Comparison of ENCODE assay signal across 1 cellular context in the genomic region with DNA sequence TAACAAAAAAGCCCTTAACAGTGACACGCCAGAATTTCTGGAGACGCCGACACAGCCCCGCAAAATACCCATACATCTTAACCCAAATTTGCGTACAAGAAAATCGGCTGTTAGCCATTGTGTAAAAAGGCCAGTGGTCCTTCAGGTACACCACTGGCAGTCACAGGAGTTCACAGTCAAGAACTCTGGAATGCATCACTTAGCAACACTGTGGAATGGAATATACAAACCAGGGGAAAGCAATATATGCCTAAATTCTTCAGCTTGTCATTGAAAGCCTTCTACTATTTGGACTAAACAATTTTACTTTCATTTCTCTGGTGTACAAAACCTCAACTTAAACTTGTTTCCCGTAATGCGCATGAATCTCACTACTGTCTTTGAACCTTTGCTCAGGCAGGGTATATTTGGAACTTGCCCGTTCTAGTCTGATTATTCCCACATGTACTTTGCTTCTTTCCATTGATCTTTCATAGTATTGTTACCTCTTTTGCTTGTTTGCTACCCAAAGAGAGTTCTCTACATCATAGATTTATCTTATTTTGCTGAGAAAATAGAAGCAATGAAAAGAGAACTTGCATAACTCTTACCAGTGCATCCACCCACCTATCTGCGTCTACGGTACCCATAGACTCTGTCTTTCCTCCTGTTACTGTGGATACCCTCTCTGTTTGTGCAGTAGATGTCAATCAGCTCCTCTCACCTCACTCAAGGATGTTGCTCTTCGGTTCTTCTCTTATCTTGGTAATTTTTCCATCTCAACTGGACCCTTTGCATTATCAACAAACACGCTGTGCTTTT.
TF ChIP-seq lines count a peak whose summit lies in the region.

A gene (minus strand): TSS at position 178 of the 801 bp plus-strand sequence. CDS start 60 bp downstream, at position 118.

TF ChIP-seq in HepG2, 621 proteins besides CTCF, POLR2A, EP300 and RAD21 (continued from another document):
- TF ChIP-seq, protein P1, sequence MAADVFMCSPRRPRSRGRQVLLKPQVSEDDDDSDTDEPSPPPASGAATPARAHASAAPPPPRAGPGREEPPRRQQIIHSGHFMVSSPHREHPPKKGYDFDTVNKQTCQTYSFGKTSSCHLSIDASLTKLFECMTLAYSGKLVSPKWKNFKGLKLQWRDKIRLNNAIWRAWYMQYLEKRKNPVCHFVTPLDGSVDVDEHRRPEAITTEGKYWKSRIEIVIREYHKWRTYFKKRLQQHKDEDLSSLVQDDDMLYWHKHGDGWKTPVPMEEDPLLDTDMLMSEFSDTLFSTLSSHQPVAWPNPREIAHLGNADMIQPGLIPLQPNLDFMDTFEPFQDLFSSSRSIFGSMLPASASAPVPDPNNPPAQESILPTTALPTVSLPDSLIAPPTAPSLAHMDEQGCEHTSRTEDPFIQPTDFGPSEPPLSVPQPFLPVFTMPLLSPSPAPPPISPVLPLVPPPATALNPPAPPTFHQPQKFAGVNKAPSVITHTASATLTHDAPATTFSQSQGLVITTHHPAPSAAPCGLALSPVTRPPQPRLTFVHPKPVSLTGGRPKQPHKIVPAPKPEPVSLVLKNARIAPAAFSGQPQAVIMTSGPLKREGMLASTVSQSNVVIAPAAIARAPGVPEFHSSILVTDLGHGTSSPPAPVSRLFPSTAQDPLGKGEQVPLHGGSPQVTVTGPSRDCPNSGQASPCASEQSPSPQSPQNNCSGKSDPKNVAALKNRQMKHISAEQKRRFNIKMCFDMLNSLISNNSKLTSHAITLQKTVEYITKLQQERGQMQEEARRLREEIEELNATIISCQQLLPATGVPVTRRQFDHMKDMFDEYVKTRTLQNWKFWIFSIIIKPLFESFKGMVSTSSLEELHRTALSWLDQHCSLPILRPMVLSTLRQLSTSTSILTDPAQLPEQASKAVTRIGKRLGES (CRISPR knock-in tag; IDR thresholded peaks at IDR 0.05; ENCODE audit: borderline replicate concordance) = no peak
- TF ChIP-seq KAT2B (IDR thresholded peaks at IDR 0.05; ENCODE audit: borderline replicate concordance, low read depth, low read length) (no peak), ZNF879 (CRISPR knock-in tag; IDR thresholded peaks at IDR 0.05) (no peak), RORA (CRISPR knock-in tag; IDR thresholded peaks at IDR 0.05) (no peak), MBNL3 (CRISPR knock-in tag; conservative IDR thresholded peaks at IDR 0.05) (no peak), TP53 (CRISPR knock-in tag; conservative IDR thresholded peaks at IDR 0.05) (no peak), MED13 (CRISPR knock-in tag; IDR thresholded peaks at IDR 0.05) (no peak), ZNF75D (CRISPR knock-in tag; IDR thresholded peaks at IDR 0.05; ENCODE audit: borderline replicate concordance) (no peak), KLF12 (CRISPR knock-in tag; IDR thresholded peaks at IDR 0.05; ENCODE audit: borderline replicate concordance) (0 out of 2 replicates have a peak, but pooled peaks have one; percentile 29), CREM (IDR thresholded peaks at IDR 0.05) (no peak), CREM (CRISPR knock-in tag; IDR thresholded peaks at IDR 0.05) (no peak), NKX3-1 (CRISPR knock-in tag; IDR thresholded peaks at IDR 0.05) (no peak), RBFOX2 (IDR thresholded peaks at IDR 0.05; ENCODE audit: low read depth, low read length) (no peak), KLF11 (CRISPR knock-in tag; IDR thresholded peaks at IDR 0.05) (no peak), CAMTA2 (CRISPR knock-in tag; IDR thresholded peaks at IDR 0.05; ENCODE audit: borderline replicate concordance) (no peak), GLI4 (CRISPR knock-in tag; IDR thresholded peaks at IDR 0.05; ENCODE audit: borderline replicate concordance) (no peak), SIX4 (CRISPR knock-in tag; IDR thresholded peaks at IDR 0.05) (no peak), TBX2 (CRISPR knock-in tag; IDR thresholded peaks at IDR 0.05; ENCODE audit: borderline replicate concordance) (no peak), ZNF30 (CRISPR knock-in tag; IDR thresholded peaks at IDR 0.05) (no peak), TGIF2 (CRISPR knock-in tag; IDR thresholded peaks at IDR 0.05) (no peak), ZNF333 (CRISPR knock-in tag; IDR thresholded peaks at IDR 0.05; ENCODE audit: borderline replicate concordance) (no peak), CHD4 (IDR thresholded peaks at IDR 0.05; ENCODE audit: borderline replicate concordance, low read length) (no peak), ZBTB20 (CRISPR knock-in tag; IDR thresholded peaks at IDR 0.05; ENCODE audit: borderline replicate concordance, low read depth) (no peak), FIP1L1 (IDR thresholded peaks at IDR 0.05; ENCODE audit: borderline replicate concordance, insufficient read depth, low read depth, low read length) (no peak), POLR2AphosphoS2 (IDR thresholded peaks at IDR 0.05; ENCODE audit: low read depth, low read length) (no peak), SP2 (CRISPR knock-in tag; IDR thresholded peaks at IDR 0.05) (no peak), ZFP62 (CRISPR knock-in tag; IDR thresholded peaks at IDR 0.05) (no peak), ZKSCAN8 (CRISPR knock-in tag; IDR thresholded peaks at IDR 0.05; ENCODE audit: borderline replicate concordance) (no peak), ZNF567 (CRISPR knock-in tag; IDR thresholded peaks at IDR 0.05; ENCODE audit: borderline replicate concordance) (no peak), ZSCAN9 (CRISPR knock-in tag; IDR thresholded peaks at IDR 0.05; ENCODE audit: borderline replicate concordance) (no peak), RELA (CRISPR knock-in tag; IDR thresholded peaks at IDR 0.05) (no peak)
- TF ChIP-seq, protein P2, sequence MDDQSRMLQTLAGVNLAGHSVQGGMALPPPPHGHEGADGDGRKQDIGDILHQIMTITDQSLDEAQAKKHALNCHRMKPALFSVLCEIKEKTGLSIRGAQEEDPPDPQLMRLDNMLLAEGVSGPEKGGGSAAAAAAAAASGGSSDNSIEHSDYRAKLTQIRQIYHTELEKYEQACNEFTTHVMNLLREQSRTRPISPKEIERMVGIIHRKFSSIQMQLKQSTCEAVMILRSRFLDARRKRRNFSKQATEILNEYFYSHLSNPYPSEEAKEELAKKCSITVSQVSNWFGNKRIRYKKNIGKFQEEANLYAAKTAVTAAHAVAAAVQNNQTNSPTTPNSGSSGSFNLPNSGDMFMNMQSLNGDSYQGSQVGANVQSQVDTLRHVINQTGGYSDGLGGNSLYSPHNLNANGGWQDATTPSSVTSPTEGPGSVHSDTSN (CRISPR knock-in tag; IDR thresholded peaks at IDR 0.05; ENCODE audit: borderline replicate concordance) = no peak
- TF ChIP-seq, protein P3, sequence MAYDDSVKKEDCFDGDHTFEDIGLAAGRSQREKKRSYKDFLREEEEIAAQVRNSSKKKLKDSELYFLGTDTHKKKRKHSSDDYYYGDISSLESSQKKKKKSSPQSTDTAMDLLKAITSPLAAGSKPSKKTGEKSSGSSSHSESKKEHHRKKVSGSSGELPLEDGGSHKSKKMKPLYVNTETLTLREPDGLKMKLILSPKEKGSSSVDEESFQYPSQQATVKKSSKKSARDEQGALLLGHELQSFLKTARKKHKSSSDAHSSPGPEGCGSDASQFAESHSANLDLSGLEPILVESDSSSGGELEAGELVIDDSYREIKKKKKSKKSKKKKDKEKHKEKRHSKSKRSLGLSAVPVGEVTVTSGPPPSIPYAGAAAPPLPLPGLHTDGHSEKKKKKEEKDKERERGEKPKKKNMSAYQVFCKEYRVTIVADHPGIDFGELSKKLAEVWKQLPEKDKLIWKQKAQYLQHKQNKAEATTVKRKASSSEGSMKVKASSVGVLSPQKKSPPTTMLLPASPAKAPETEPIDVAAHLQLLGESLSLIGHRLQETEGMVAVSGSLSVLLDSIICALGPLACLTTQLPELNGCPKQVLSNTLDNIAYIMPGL (CRISPR knock-in tag; IDR thresholded peaks at IDR 0.05; ENCODE audit: borderline replicate concordance in 1 of 2, low read depth in 1 of 2) = 0 out of 4 replicates have a peak, but pooled peaks of 1 of the 2 experiments have one; percentile 18
- TF ChIP-seq, protein P4, sequence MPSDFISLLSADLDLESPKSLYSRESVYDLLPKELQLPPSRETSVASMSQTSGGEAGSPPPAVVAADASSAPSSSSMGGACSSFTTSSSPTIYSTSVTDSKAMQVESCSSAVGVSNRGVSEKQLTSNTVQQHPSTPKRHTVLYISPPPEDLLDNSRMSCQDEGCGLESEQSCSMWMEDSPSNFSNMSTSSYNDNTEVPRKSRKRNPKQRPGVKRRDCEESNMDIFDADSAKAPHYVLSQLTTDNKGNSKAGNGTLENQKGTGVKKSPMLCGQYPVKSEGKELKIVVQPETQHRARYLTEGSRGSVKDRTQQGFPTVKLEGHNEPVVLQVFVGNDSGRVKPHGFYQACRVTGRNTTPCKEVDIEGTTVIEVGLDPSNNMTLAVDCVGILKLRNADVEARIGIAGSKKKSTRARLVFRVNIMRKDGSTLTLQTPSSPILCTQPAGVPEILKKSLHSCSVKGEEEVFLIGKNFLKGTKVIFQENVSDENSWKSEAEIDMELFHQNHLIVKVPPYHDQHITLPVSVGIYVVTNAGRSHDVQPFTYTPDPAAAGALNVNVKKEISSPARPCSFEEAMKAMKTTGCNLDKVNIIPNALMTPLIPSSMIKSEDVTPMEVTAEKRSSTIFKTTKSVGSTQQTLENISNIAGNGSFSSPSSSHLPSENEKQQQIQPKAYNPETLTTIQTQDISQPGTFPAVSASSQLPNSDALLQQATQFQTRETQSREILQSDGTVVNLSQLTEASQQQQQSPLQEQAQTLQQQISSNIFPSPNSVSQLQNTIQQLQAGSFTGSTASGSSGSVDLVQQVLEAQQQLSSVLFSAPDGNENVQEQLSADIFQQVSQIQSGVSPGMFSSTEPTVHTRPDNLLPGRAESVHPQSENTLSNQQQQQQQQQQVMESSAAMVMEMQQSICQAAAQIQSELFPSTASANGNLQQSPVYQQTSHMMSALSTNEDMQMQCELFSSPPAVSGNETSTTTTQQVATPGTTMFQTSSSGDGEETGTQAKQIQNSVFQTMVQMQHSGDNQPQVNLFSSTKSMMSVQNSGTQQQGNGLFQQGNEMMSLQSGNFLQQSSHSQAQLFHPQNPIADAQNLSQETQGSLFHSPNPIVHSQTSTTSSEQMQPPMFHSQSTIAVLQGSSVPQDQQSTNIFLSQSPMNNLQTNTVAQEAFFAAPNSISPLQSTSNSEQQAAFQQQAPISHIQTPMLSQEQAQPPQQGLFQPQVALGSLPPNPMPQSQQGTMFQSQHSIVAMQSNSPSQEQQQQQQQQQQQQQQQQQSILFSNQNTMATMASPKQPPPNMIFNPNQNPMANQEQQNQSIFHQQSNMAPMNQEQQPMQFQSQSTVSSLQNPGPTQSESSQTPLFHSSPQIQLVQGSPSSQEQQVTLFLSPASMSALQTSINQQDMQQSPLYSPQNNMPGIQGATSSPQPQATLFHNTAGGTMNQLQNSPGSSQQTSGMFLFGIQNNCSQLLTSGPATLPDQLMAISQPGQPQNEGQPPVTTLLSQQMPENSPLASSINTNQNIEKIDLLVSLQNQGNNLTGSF (CRISPR knock-in tag; IDR thresholded peaks at IDR 0.05) = no peak
- TF ChIP-seq, protein P5, sequence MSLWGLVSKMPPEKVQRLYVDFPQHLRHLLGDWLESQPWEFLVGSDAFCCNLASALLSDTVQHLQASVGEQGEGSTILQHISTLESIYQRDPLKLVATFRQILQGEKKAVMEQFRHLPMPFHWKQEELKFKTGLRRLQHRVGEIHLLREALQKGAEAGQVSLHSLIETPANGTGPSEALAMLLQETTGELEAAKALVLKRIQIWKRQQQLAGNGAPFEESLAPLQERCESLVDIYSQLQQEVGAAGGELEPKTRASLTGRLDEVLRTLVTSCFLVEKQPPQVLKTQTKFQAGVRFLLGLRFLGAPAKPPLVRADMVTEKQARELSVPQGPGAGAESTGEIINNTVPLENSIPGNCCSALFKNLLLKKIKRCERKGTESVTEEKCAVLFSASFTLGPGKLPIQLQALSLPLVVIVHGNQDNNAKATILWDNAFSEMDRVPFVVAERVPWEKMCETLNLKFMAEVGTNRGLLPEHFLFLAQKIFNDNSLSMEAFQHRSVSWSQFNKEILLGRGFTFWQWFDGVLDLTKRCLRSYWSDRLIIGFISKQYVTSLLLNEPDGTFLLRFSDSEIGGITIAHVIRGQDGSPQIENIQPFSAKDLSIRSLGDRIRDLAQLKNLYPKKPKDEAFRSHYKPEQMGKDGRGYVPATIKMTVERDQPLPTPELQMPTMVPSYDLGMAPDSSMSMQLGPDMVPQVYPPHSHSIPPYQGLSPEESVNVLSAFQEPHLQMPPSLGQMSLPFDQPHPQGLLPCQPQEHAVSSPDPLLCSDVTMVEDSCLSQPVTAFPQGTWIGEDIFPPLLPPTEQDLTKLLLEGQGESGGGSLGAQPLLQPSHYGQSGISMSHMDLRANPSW (CRISPR knock-in tag; IDR thresholded peaks at IDR 0.05; ENCODE audit: borderline replicate concordance) = no peak
- TF ChIP-seq, protein P6, sequence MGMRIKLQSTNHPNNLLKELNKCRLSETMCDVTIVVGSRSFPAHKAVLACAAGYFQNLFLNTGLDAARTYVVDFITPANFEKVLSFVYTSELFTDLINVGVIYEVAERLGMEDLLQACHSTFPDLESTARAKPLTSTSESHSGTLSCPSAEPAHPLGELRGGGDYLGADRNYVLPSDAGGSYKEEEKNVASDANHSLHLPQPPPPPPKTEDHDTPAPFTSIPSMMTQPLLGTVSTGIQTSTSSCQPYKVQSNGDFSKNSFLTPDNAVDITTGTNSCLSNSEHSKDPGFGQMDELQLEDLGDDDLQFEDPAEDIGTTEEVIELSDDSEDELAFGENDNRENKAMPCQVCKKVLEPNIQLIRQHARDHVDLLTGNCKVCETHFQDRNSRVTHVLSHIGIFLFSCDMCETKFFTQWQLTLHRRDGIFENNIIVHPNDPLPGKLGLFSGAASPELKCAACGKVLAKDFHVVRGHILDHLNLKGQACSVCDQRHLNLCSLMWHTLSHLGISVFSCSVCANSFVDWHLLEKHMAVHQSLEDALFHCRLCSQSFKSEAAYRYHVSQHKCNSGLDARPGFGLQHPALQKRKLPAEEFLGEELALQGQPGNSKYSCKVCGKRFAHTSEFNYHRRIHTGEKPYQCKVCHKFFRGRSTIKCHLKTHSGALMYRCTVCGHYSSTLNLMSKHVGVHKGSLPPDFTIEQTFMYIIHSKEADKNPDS (CRISPR knock-in tag; IDR thresholded peaks at IDR 0.05) = 0 out of 2 replicates have a peak, but pooled peaks have one; percentile 71
- TF ChIP-seq, protein P7, sequence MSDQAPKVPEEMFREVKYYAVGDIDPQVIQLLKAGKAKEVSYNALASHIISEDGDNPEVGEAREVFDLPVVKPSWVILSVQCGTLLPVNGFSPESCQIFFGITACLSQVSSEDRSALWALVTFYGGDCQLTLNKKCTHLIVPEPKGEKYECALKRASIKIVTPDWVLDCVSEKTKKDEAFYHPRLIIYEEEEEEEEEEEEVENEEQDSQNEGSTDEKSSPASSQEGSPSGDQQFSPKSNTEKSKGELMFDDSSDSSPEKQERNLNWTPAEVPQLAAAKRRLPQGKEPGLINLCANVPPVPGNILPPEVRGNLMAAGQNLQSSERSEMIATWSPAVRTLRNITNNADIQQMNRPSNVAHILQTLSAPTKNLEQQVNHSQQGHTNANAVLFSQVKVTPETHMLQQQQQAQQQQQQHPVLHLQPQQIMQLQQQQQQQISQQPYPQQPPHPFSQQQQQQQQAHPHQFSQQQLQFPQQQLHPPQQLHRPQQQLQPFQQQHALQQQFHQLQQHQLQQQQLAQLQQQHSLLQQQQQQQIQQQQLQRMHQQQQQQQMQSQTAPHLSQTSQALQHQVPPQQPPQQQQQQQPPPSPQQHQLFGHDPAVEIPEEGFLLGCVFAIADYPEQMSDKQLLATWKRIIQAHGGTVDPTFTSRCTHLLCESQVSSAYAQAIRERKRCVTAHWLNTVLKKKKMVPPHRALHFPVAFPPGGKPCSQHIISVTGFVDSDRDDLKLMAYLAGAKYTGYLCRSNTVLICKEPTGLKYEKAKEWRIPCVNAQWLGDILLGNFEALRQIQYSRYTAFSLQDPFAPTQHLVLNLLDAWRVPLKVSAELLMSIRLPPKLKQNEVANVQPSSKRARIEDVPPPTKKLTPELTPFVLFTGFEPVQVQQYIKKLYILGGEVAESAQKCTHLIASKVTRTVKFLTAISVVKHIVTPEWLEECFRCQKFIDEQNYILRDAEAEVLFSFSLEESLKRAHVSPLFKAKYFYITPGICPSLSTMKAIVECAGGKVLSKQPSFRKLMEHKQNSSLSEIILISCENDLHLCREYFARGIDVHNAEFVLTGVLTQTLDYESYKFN (CRISPR knock-in tag; conservative IDR thresholded peaks at IDR 0.05) = no peak; the same call in 1 of the 2 replicates
